ENCODE assay signal across 1 cellular context in the genomic region with DNA sequence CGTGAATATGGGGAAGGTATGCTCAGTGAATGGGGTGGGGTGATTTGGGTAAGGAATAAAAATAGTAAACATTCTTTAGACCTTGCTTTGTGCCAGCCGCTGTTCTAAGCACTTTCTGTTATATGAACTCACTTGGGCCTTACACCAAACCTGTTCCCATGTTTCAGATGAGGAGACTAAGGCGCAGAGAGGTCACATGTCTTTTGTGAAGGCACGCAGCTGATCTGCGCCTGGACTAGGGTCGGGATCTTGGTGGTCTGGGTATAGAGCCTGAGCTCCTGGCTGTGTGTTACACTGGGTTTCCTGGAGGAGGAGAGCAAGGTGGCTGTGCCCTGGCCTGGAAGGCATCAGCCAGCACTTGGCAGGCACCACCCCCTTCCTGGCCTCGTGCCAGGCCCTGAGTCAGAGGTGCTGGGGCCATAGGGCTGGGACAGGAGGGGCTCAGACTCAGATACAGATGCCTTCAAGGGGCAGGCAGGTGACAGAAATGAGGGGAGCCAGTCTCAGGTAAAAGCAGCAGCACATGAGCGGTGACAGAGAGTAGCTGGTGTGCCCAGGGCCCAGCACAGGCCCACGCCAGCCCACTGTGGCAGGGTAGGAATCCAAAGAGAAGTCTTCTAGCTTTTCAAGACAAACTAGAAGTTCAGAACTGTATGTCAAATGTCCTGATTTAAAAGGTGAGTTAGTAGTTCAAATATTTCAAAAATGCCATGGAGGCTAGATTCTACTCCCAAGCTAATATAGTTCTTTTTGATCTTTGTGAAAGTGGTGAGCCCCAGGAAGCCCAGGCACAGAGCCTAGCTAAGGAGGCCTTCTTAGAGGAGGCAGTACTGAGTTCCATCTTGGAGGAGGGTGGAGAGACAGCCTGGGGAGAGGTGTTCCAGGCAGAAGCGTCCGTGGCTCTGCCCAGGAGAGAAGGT.
A peak's percentile ranks its signal among the peaks of the same experiment; 100 is the strongest.
TF ChIP-seq lines count a peak whose summit lies in the region.

No MANE protein-coding gene starts in this region.

TF ChIP-seq in K562, 482 proteins besides CTCF, POLR2A, EP300 and RAD21 (continued from another document and continues in another):
- TF ChIP-seq, protein P1, sequence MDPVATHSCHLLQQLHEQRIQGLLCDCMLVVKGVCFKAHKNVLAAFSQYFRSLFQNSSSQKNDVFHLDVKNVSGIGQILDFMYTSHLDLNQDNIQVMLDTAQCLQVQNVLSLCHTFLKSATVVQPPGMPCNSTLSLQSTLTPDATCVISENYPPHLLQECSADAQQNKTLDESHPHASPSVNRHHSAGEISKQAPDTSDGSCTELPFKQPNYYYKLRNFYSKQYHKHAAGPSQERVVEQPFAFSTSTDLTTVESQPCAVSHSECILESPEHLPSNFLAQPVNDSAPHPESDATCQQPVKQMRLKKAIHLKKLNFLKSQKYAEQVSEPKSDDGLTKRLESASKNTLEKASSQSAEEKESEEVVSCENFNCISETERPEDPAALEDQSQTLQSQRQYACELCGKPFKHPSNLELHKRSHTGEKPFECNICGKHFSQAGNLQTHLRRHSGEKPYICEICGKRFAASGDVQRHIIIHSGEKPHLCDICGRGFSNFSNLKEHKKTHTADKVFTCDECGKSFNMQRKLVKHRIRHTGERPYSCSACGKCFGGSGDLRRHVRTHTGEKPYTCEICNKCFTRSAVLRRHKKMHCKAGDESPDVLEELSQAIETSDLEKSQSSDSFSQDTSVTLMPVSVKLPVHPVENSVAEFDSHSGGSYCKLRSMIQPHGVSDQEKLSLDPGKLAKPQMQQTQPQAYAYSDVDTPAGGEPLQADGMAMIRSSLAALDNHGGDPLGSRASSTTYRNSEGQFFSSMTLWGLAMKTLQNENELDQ (CRISPR knock-in tag; IDR thresholded peaks at IDR 0.05; ENCODE audit: borderline replicate concordance) = no peak
- TF ChIP-seq SREBF1 (IDR thresholded peaks at IDR 0.05; ENCODE audit: borderline replicate concordance, low read depth, low read length) (no peak), U2AF1 (optimal IDR thresholded peaks at IDR 0.05; ENCODE audit: low read depth, low read length) (no peak), CC2D1A (IDR thresholded peaks at IDR 0.05) (no peak), RBM22 (IDR thresholded peaks at IDR 0.05; ENCODE audit: low read depth, low read length, poor library complexity, severe bottlenecking) (no peak), CBFB (CRISPR knock-in tag; IDR thresholded peaks at IDR 0.05) (no peak), MYC (IDR thresholded peaks at IDR 0.05; ENCODE audit: low read depth, low read length) (no peak), MYC (CRISPR knock-in tag; IDR thresholded peaks at IDR 0.05; ENCODE audit: borderline replicate concordance, low read depth) (no peak), ZNF184 (CRISPR knock-in tag; IDR thresholded peaks at IDR 0.05) (no peak), IFI16 (CRISPR knock-in tag; IDR thresholded peaks at IDR 0.05) (no peak), FOXJ2 (tag; IDR thresholded peaks at IDR 0.05) (no peak), DPF2 (IDR thresholded peaks at IDR 0.05) (peak; percentile 58; the same call in 1 of the 2 replicates), MIER1 (IDR thresholded peaks at IDR 0.05; ENCODE audit: low read depth) (no peak), RFX5 (IDR thresholded peaks at IDR 0.05; ENCODE audit: low read depth, low read length) (no peak), ZBTB17 (CRISPR knock-in tag; IDR thresholded peaks at IDR 0.05) (no peak), PHF8 (IDR thresholded peaks at IDR 0.05; ENCODE audit: borderline replicate concordance, low read length) (no peak), BDP1 (IDR thresholded peaks at IDR 0.05; ENCODE audit: insufficient read depth, insufficient read length) (no peak), CTBP1 (IDR thresholded peaks at IDR 0.05; ENCODE audit: borderline replicate concordance) (peak; percentile 17; the same call in 1 of the 2 replicates), ZZZ3 (IDR thresholded peaks at IDR 0.05) (no peak), ZNF12 (CRISPR knock-in tag; IDR thresholded peaks at IDR 0.05) (no peak), SIRT6 (IDR thresholded peaks at IDR 0.05; ENCODE audit: low read depth, low read length) (no peak), WHSC1 (IDR thresholded peaks at IDR 0.05; ENCODE audit: low read length) (no peak), ERF (CRISPR knock-in tag; IDR thresholded peaks at IDR 0.05) (no peak), ZNF239 (CRISPR knock-in tag; IDR thresholded peaks at IDR 0.05) (no peak), NFIC (IDR thresholded peaks at IDR 0.05) (peak; percentile 99), ZNF212 (CRISPR knock-in tag; IDR thresholded peaks at IDR 0.05) (no peak), BCOR (IDR thresholded peaks at IDR 0.05) (0 out of 2 replicates have a peak, but pooled peaks have one; percentile 15)
- TF ChIP-seq, protein P2, sequence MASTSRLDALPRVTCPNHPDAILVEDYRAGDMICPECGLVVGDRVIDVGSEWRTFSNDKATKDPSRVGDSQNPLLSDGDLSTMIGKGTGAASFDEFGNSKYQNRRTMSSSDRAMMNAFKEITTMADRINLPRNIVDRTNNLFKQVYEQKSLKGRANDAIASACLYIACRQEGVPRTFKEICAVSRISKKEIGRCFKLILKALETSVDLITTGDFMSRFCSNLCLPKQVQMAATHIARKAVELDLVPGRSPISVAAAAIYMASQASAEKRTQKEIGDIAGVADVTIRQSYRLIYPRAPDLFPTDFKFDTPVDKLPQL (IDR thresholded peaks at IDR 0.05; ENCODE audit: extremely low read depth, insufficient read length) = no peak
- TF ChIP-seq, protein P3, sequence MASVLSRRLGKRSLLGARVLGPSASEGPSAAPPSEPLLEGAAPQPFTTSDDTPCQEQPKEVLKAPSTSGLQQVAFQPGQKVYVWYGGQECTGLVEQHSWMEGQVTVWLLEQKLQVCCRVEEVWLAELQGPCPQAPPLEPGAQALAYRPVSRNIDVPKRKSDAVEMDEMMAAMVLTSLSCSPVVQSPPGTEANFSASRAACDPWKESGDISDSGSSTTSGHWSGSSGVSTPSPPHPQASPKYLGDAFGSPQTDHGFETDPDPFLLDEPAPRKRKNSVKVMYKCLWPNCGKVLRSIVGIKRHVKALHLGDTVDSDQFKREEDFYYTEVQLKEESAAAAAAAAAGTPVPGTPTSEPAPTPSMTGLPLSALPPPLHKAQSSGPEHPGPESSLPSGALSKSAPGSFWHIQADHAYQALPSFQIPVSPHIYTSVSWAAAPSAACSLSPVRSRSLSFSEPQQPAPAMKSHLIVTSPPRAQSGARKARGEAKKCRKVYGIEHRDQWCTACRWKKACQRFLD (CRISPR knock-in tag; IDR thresholded peaks at IDR 0.05) = no peak
- TF ChIP-seq, protein P4, sequence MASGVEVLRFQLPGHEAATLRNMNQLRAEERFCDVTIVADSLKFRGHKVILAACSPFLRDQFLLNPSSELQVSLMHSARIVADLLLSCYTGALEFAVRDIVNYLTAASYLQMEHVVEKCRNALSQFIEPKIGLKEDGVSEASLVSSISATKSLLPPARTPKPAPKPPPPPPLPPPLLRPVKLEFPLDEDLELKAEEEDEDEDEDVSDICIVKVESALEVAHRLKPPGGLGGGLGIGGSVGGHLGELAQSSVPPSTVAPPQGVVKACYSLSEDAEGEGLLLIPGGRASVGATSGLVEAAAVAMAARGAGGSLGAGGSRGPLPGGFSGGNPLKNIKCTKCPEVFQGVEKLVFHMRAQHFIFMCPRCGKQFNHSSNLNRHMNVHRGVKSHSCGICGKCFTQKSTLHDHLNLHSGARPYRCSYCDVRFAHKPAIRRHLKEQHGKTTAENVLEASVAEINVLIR (CRISPR knock-in tag; IDR thresholded peaks at IDR 0.05) = no peak
- TF ChIP-seq, protein P5, sequence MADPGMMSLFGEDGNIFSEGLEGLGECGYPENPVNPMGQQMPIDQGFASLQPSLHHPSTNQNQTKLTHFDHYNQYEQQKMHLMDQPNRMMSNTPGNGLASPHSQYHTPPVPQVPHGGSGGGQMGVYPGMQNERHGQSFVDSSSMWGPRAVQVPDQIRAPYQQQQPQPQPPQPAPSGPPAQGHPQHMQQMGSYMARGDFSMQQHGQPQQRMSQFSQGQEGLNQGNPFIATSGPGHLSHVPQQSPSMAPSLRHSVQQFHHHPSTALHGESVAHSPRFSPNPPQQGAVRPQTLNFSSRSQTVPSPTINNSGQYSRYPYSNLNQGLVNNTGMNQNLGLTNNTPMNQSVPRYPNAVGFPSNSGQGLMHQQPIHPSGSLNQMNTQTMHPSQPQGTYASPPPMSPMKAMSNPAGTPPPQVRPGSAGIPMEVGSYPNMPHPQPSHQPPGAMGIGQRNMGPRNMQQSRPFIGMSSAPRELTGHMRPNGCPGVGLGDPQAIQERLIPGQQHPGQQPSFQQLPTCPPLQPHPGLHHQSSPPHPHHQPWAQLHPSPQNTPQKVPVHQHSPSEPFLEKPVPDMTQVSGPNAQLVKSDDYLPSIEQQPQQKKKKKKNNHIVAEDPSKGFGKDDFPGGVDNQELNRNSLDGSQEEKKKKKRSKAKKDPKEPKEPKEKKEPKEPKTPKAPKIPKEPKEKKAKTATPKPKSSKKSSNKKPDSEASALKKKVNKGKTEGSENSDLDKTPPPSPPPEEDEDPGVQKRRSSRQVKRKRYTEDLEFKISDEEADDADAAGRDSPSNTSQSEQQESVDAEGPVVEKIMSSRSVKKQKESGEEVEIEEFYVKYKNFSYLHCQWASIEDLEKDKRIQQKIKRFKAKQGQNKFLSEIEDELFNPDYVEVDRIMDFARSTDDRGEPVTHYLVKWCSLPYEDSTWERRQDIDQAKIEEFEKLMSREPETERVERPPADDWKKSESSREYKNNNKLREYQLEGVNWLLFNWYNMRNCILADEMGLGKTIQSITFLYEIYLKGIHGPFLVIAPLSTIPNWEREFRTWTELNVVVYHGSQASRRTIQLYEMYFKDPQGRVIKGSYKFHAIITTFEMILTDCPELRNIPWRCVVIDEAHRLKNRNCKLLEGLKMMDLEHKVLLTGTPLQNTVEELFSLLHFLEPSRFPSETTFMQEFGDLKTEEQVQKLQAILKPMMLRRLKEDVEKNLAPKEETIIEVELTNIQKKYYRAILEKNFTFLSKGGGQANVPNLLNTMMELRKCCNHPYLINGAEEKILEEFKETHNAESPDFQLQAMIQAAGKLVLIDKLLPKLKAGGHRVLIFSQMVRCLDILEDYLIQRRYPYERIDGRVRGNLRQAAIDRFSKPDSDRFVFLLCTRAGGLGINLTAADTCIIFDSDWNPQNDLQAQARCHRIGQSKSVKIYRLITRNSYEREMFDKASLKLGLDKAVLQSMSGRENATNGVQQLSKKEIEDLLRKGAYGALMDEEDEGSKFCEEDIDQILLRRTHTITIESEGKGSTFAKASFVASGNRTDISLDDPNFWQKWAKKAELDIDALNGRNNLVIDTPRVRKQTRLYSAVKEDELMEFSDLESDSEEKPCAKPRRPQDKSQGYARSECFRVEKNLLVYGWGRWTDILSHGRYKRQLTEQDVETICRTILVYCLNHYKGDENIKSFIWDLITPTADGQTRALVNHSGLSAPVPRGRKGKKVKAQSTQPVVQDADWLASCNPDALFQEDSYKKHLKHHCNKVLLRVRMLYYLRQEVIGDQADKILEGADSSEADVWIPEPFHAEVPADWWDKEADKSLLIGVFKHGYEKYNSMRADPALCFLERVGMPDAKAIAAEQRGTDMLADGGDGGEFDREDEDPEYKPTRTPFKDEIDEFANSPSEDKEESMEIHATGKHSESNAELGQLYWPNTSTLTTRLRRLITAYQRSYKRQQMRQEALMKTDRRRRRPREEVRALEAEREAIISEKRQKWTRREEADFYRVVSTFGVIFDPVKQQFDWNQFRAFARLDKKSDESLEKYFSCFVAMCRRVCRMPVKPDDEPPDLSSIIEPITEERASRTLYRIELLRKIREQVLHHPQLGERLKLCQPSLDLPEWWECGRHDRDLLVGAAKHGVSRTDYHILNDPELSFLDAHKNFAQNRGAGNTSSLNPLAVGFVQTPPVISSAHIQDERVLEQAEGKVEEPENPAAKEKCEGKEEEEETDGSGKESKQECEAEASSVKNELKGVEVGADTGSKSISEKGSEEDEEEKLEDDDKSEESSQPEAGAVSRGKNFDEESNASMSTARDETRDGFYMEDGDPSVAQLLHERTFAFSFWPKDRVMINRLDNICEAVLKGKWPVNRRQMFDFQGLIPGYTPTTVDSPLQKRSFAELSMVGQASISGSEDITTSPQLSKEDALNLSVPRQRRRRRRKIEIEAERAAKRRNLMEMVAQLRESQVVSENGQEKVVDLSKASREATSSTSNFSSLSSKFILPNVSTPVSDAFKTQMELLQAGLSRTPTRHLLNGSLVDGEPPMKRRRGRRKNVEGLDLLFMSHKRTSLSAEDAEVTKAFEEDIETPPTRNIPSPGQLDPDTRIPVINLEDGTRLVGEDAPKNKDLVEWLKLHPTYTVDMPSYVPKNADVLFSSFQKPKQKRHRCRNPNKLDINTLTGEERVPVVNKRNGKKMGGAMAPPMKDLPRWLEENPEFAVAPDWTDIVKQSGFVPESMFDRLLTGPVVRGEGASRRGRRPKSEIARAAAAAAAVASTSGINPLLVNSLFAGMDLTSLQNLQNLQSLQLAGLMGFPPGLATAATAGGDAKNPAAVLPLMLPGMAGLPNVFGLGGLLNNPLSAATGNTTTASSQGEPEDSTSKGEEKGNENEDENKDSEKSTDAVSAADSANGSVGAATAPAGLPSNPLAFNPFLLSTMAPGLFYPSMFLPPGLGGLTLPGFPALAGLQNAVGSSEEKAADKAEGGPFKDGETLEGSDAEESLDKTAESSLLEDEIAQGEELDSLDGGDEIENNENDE (IDR thresholded peaks at IDR 0.05; ENCODE audit: low read depth, low read length) = no peak
- TF ChIP-seq, protein P6, sequence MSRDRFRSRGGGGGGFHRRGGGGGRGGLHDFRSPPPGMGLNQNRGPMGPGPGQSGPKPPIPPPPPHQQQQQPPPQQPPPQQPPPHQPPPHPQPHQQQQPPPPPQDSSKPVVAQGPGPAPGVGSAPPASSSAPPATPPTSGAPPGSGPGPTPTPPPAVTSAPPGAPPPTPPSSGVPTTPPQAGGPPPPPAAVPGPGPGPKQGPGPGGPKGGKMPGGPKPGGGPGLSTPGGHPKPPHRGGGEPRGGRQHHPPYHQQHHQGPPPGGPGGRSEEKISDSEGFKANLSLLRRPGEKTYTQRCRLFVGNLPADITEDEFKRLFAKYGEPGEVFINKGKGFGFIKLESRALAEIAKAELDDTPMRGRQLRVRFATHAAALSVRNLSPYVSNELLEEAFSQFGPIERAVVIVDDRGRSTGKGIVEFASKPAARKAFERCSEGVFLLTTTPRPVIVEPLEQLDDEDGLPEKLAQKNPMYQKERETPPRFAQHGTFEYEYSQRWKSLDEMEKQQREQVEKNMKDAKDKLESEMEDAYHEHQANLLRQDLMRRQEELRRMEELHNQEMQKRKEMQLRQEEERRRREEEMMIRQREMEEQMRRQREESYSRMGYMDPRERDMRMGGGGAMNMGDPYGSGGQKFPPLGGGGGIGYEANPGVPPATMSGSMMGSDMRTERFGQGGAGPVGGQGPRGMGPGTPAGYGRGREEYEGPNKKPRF (IDR thresholded peaks at IDR 0.05; ENCODE audit: low read depth, low read length) = no peak
- TF ChIP-seq, protein P7, sequence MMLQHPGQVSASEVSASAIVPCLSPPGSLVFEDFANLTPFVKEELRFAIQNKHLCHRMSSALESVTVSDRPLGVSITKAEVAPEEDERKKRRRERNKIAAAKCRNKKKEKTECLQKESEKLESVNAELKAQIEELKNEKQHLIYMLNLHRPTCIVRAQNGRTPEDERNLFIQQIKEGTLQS (IDR thresholded peaks at IDR 0.05) = peak; percentile 38
- TF ChIP-seq, protein P7 (CRISPR knock-in tag; conservative IDR thresholded peaks at IDR 0.05) = no peak
